ENCODE assay signal across 28 cellular contexts in genomic region chr2:204670756-204671155, GRCh38.
"Had no signal": no experiment of that assay in that cellular context is flagged by ENCODE, and none has a peak within 500 bp of the region (broad histone marks: within the 10 kb centered on the region; RNA-seq: fewer than 3 reads in every experiment).

No MANE protein-coding gene starts in this region.

- H3K36me3 ChIP-seq: left lung, pancreas, prostate gland, sigmoid colon, spleen, suprapubic skin, thoracic aorta, tibial artery, upper lobe of right lung, uterus had no signal

- DNase-seq: hippocampal formation; kidney glomerular epithelial cell; left cardiac atrium; left lung; midbrain; naive thymus-derived CD4-positive, alpha-beta T cell; nucleus accumbens; posterior cingulate gyrus; retina; right cardiac atrium; sigmoid colon; spleen; stimulated activated CD4-positive, alpha-beta T cell treated with anti-CD3 and anti-CD28 coated beads, Interleukin-4, amount 100 ng/mL, for 24 hours; stimulated activated naive CD4-positive, alpha-beta T cell; tibial artery; trophoblast cell; upper lobe of right lung; uterus had no signal

- H3K4me1 ChIP-seq: prostate gland, spleen, uterus had no signal

- H3K4me3 ChIP-seq: left lung, lung, mucosa of descending colon, pancreas, prostate gland, sigmoid colon, spleen, suprapubic skin, thoracic aorta, tibial artery, upper lobe of right lung, uterus had no signal

- ATAC-seq: left cardiac atrium; naive thymus-derived CD4-positive, alpha-beta T cell; natural killer cell treated with Interleukin-12 subunit alpha and Interleukin-12 subunit beta and Interleukin-15 and Interleukin-18, amount 100 ng/mL, for 72 hours; right cardiac atrium; stimulated activated effector memory CD8-positive, alpha-beta T cell treated with anti-CD3 and anti-CD28 coated beads, Interleukin-12 subunit alpha, Interleukin-12 subunit beta, amount 100 ng/mL, for 72 hours; upper lobe of right lung had no signal

- H3K27me3 ChIP-seq: left lung, pancreas, sigmoid colon, spleen, suprapubic skin, tibial artery, upper lobe of right lung, uterus had no signal

- H3K9me3 ChIP-seq: left lung, mucosa of descending colon, pancreas, prostate gland, sigmoid colon, spleen, suprapubic skin, thoracic aorta, tibial artery, upper lobe of right lung, uterus had no signal

- H3K27ac Mint-ChIP-seq: naive thymus-derived CD4-positive, alpha-beta T cell; natural killer cell treated with Interleukin-12 subunit alpha and Interleukin-12 subunit beta and Interleukin-15 and Interleukin-18, amount 100 ng/mL, for 72 hours; stimulated activated effector memory CD8-positive, alpha-beta T cell treated with anti-CD3 and anti-CD28 coated beads, Interleukin-12 subunit alpha, Interleukin-12 subunit beta, amount 100 ng/mL, for 72 hours; stimulated activated naive CD8-positive, alpha-beta T cell treated with anti-CD3 and anti-CD28 coated beads, Interleukin-15, Interleukin-2, amounts not matched to agents 100 ng/mL and 50 ng/mL, for 24 hours had no signal

- H3K9me3 Mint-ChIP-seq: naive thymus-derived CD4-positive, alpha-beta T cell; neural crest cell; stimulated activated effector memory CD8-positive, alpha-beta T cell treated with anti-CD3 and anti-CD28 coated beads, Interleukin-12 subunit alpha, Interleukin-12 subunit beta, amount 100 ng/mL, for 72 hours; stimulated activated naive CD8-positive, alpha-beta T cell treated with anti-CD3 and anti-CD28 coated beads, Interleukin-15, Interleukin-2, amounts not matched to agents 100 ng/mL and 50 ng/mL, for 24 hours had no signal

- H3K4me1 Mint-ChIP-seq: naive thymus-derived CD4-positive, alpha-beta T cell; stimulated activated effector memory CD8-positive, alpha-beta T cell treated with anti-CD3 and anti-CD28 coated beads, Interleukin-12 subunit alpha, Interleukin-12 subunit beta, amount 100 ng/mL, for 72 hours had no signal

- H3K27ac ChIP-seq: pancreas, prostate gland, sigmoid colon, spleen, suprapubic skin, thoracic aorta, tibial artery, upper lobe of right lung, uterus had no signal

- H3K4me3 Mint-ChIP-seq: naive thymus-derived CD4-positive, alpha-beta T cell; natural killer cell treated with Interleukin-12 subunit alpha and Interleukin-12 subunit beta and Interleukin-15 and Interleukin-18, amount 100 ng/mL, for 72 hours; neural crest cell; stimulated activated effector memory CD8-positive, alpha-beta T cell treated with anti-CD3 and anti-CD28 coated beads, Interleukin-12 subunit alpha, Interleukin-12 subunit beta, amount 100 ng/mL, for 72 hours; stimulated activated naive CD8-positive, alpha-beta T cell treated with anti-CD3 and anti-CD28 coated beads, Interleukin-15, Interleukin-2, amounts not matched to agents 100 ng/mL and 50 ng/mL, for 24 hours had no signal

- H3K36me3 Mint-ChIP-seq: naive thymus-derived CD4-positive, alpha-beta T cell; natural killer cell treated with Interleukin-12 subunit alpha and Interleukin-12 subunit beta and Interleukin-15 and Interleukin-18, amount 100 ng/mL, for 72 hours; stimulated activated effector memory CD8-positive, alpha-beta T cell treated with anti-CD3 and anti-CD28 coated beads, Interleukin-12 subunit alpha, Interleukin-12 subunit beta, amount 100 ng/mL, for 72 hours had no signal
